In genomic region chr20:23048283-23049200, GRCh38 we compare ENCODE assay signal across 8 cellular contexts. TPM values are rescaled to one million over a fixed set of nuclear protein-coding genes. Genes with fewer than 3 reads are reported as not detected.
A peak's percentile ranks its signal among the peaks of the same experiment; 100 is the strongest.
DNase-seq lines count a peak whose midpoint lies in the region; ATAC-seq and TF ChIP-seq lines count a peak whose summit lies in the region.

No MANE protein-coding gene starts in this region.

- no peaks in the 10 kb centered on the region for H3K9me3 ChIP-seq in aorta (ENCODE audit: control insufficient read depth, low read length)

- H3K4me3 ChIP-seq in epithelial cell of proximal tubule (ENCODE audit: low read depth, low read length) (peak overlapping the region; percentile 65), aorta (ENCODE audit: low read length in 2 of 2) (peak overlapping the region; percentile 41 to 59)

- peak; percentile 53 for DNase-seq in stimulated activated CD4-positive, alpha-beta T cell treated with anti-CD3 and anti-CD28 coated beads, Interleukin-15, amount 100 ng/mL, for 24 hours
- no peak for DNase-seq in stimulated activated CD4-positive, alpha-beta T cell treated with anti-CD3 and anti-CD28 coated beads, Interleukin-12 subunit alpha, Interleukin-12 subunit beta, amount 100 ng/mL, for 4 hours
- DNase-seq in RPMI8226 (peak; percentile 78), epithelial cell of proximal tubule (ENCODE audit: low read depth) (no peak), mucosa of gallbladder (ENCODE audit: low spot score) (peak; percentile 51), aorta (peak; percentile 88 to 89), activated gamma-delta T cell (lab: John Stamatoyannopoulos, UW) (no peak)

- H3K36me3 ChIP-seq in aorta (ENCODE audit: control insufficient read depth in 1 of 2, insufficient read depth in 2 of 2, low read length in 1 of 2), result no peaks in the 10 kb centered on the region

- WGBS in aorta, 2 donors, result 2% methylated on average over 91 to 92 of the region's 92 CpGs

- H3K27me3 ChIP-seq in aorta (ENCODE audit: control insufficient read depth in 1 of 2, insufficient read depth in 2 of 2, low read length in 1 of 2), result no peaks in the 10 kb centered on the region

- ATAC-seq in aorta (ENCODE audit: low FRiP score) (peak; percentile 49), HG02970 (IDR thresholded peaks at IDR 0.05; ENCODE audit: low FRiP score, unreplicated experiment) (no peak)

- intact Hi-C loops in aorta (cut with DNase I), result loop anchor here in 1 of 2 donors (5.0 to 10.0 kb wide), 3 partner anchors 294 to 714 kb away; no protein-coding TSS in a partner anchor

- TF ChIP-seq CTCF in epithelial cell of proximal tubule (conservative IDR thresholded peaks at IDR 0.05; ENCODE audit: low read depth, low read length), result peak; percentile 40

- H3K27ac ChIP-seq in aorta (ENCODE audit: low read depth in 1 of 2, low read length in 2 of 2), result peak overlapping the region in 1 of 2 donors; percentile 84

- no peaks in the 10 kb centered on the region for H3K4me1 ChIP-seq in aorta (ENCODE audit: control insufficient read depth in 1 of 2, insufficient read depth in 2 of 2, low read length in 2 of 2)

RNA-seq across cellular contexts. Expression of gene THBD, which starts 0.9 kb away (rescaled TPM):
- total RNA-seq in epithelial cell of proximal tubule (6.9 and 18.9 TPM in 2 replicates), mucosa of gallbladder (11.6 TPM), aorta (10 to 100 TPM; 54.0 to 79.8 TPM)
- polyA plus RNA-seq in aorta, result 10 to 100 TPM in 1 of 2 donors, 1 to 10 TPM in 1; 8.5 to 53.3 TPM

RNA-seq across cellular contexts. Expression of gene SSTR4, which starts 13.4 kb away (rescaled TPM):
- total RNA-seq in epithelial cell of proximal tubule, result not detected in 2 replicates
- total RNA-seq in mucosa of gallbladder, result not detected
- not detected for total RNA-seq in aorta
- not detected for polyA plus RNA-seq in aorta

RNA-seq across cellular contexts. Expression of gene CD93, which starts 37.6 kb away (rescaled TPM):
- total RNA-seq in epithelial cell of proximal tubule, result 0.06 and 0.07 TPM in 2 replicates
- total RNA-seq in mucosa of gallbladder, result 38.4 TPM
- total RNA-seq in aorta, result 100 to 1,000 TPM; 123 to 160 TPM
- 1 to 10 TPM; 5.7 to 8.4 TPM for polyA plus RNA-seq in aorta

Comparison
In these comparisons a context has a peak if more than half of its experiments do, and no peak if none do; other contexts are left out.
1. DNase-seq: peak in stimulated activated CD4-positive, alpha-beta T cell treated with anti-CD3 and anti-CD28 coated beads, Interleukin-15, amount 100 ng/mL, for 24 hours (single experiment), RPMI8226 (single experiment), mucosa of gallbladder (single experiment) and aorta (2 of 2); none in stimulated activated CD4-positive, alpha-beta T cell treated with anti-CD3 and anti-CD28 coated beads, Interleukin-12 subunit alpha, Interleukin-12 subunit beta, amount 100 ng/mL, for 4 hours (single experiment), epithelial cell of proximal tubule (single experiment) and activated gamma-delta T cell (single experiment).
2. RNA of gene CD93, which starts 37.6 kb away (total RNA-seq): 123 to 160 TPM in aorta and 38.4 TPM in mucosa of gallbladder (single experiment); 0.06 to 0.07 TPM in epithelial cell of proximal tubule; every median in the first group is over 10 times any median in the second.